In genomic region chr9:135701067-135701967, GRCh38 we compare ENCODE assay signal across 11 cellular contexts. TPM values are rescaled to one million over a fixed set of nuclear protein-coding genes. Genes with fewer than 3 reads are reported as not detected.
DNase-seq lines count a peak whose midpoint lies in the region; ATAC-seq and TF ChIP-seq lines count a peak whose summit lies in the region.
"Had no signal": no experiment of that assay in that cellular context is flagged by ENCODE, and none has a peak within 500 bp of the region (broad histone marks: within the 10 kb centered on the region; RNA-seq: fewer than 3 reads in every experiment).

No MANE protein-coding gene starts in this region.

- no peak overlapping the region for H3K9ac ChIP-seq in BLaER1
- H3K9ac ChIP-seq: KMS-11 had no signal

- H3K4me3 Mint-ChIP-seq in activated T-cell treated with anti-CD3 and anti-CD28 coated beads, Interleukin-2, amount 50 U/mL, for 72 hours: no peak overlapping the region
- no peak overlapping the region for H3K4me3 Mint-ChIP-seq in natural killer cell

- H3K27me3 ChIP-seq in BLaER1: no peaks in the 10 kb centered on the region

- H3K9me3 Mint-ChIP-seq in activated T-cell treated with anti-CD3 and anti-CD28 coated beads, Interleukin-2, amount 50 U/mL, for 72 hours: no peaks in the 10 kb centered on the region
- no peaks in the 10 kb centered on the region for H3K9me3 Mint-ChIP-seq in natural killer cell

- DNase-seq in HEK293T (ENCODE audit: extremely low spot score): peak; percentile 27
- DNase-seq in activated T-cell treated with anti-CD3 and anti-CD28 coated beads, Interleukin-2, amount 50 U/mL, for 72 hours: peak in 1 of 2 donors; percentile 13
- peak; percentile 22 for DNase-seq in natural killer cell
- DNase-seq in kidney glomerular epithelial cell (lab: John Stamatoyannopoulos, UW): no peak
- no peak for DNase-seq in pons (ENCODE audit: low spot score)
- no peak for DNase-seq in SHP77 treated with DMSO at 0.1 percent for 48 hours (lab: John Stamatoyannopoulos, UW)

- TF ChIP-seq CTCF in natural killer cell (IDR thresholded peaks at IDR 0.05): no peak

- H3K4me3 ChIP-seq in BLaER1: peak overlapping the region; percentile 57

- POLR2A ChIA-PET in HEK293T (lab: Yijun Ruan, JAX): no interaction called here

- H3K27ac ChIP-seq in BLaER1: no peak overlapping the region
- H3K27ac ChIP-seq: KMS-11 had no signal

- H3K4me1 Mint-ChIP-seq in activated T-cell treated with anti-CD3 and anti-CD28 coated beads, Interleukin-2, amount 50 U/mL, for 72 hours (ENCODE audit: low read depth): no peaks in the 10 kb centered on the region
- H3K4me1 Mint-ChIP-seq in natural killer cell: no peaks in the 10 kb centered on the region

- no peaks in the 10 kb centered on the region for H3K36me3 Mint-ChIP-seq in activated T-cell treated with anti-CD3 and anti-CD28 coated beads, Interleukin-2, amount 50 U/mL, for 72 hours (ENCODE audit: insufficient read depth in 2 of 2)
- H3K36me3 Mint-ChIP-seq in natural killer cell: no peaks in the 10 kb centered on the region

- H3K9me3 ChIP-seq in BLaER1: no peaks in the 10 kb centered on the region

- CTCF ChIA-PET in HEK293T (lab: Yijun Ruan, JAX): no interaction called here

- no peaks in the 10 kb centered on the region for H3K27me3 Mint-ChIP-seq in activated T-cell treated with anti-CD3 and anti-CD28 coated beads, Interleukin-2, amount 50 U/mL, for 72 hours (ENCODE audit: low read depth)
- peaks cover 0 to 5% of the 10 kb centered on the region in 2 donors for H3K27me3 Mint-ChIP-seq in natural killer cell (ENCODE audit: low read depth in 2 of 2)

- ATAC-seq in activated T-cell treated with anti-CD3 and anti-CD28 coated beads, Interleukin-2, amount 50 U/mL, for 72 hours (replicated peaks in 1 of 2): peak; percentile 37 to 44
- ATAC-seq in natural killer cell: peak; percentile 44 to 75 (median 62)
- no peak for ATAC-seq in GM19397 (IDR thresholded peaks at IDR 0.05; ENCODE audit: unreplicated experiment)

- H3K27ac Mint-ChIP-seq in activated T-cell treated with anti-CD3 and anti-CD28 coated beads, Interleukin-2, amount 50 U/mL, for 72 hours: no peak overlapping the region
- H3K27ac Mint-ChIP-seq in natural killer cell: no peak overlapping the region

- intact Hi-C loops in natural killer cell (cut with micrococcal nuclease): no loop called here

- peaks cover 13% of the 10 kb centered on the region; the same call in 1 of the 2 replicates for H3K4me1 ChIP-seq in BLaER1

- no peaks in the 10 kb centered on the region for H4K20me1 ChIP-seq in BLaER1

- H3K4me2 ChIP-seq in BLaER1: peak overlapping the region; percentile 88
- H3K4me2 ChIP-seq: KMS-11 had no signal

- no peaks in the 10 kb centered on the region for H3K36me3 ChIP-seq in BLaER1

TF ChIP-seq in HEK293T, 16 proteins besides CTCF, POLR2A, EP300 and RAD21:
- TF ChIP-seq ARNT (IDR thresholded peaks at IDR 0.05): no peak
- no peak for TF ChIP-seq BHLHE40 (IDR thresholded peaks at IDR 0.05; ENCODE audit: borderline replicate concordance)
- TF ChIP-seq TARDBP (IDR thresholded peaks at IDR 0.05): no peak
- no peak for TF ChIP-seq L3MBTL2 (conservative IDR thresholded peaks at IDR 0.05)
- TF ChIP-seq ZNF384 (IDR thresholded peaks at IDR 0.05): no peak
- no peak for TF ChIP-seq FOXM1 (IDR thresholded peaks at IDR 0.05; ENCODE audit: borderline replicate concordance)

RNA-seq across cellular contexts. Expression of gene KCNT1, which starts 0.7 kb away (rescaled TPM):
- total RNA-seq in activated T-cell treated with anti-CD3 and anti-CD28 coated beads, Interleukin-2, amount 50 U/mL, for 72 hours: not detected
- total RNA-seq in natural killer cell: 1 to 10 TPM in 1 of 3 donors, under 1 TPM in 2; 0.52 to 1.2 (median 0.88) TPM
- total RNA-seq: esophagus mucosa, lung microvascular endothelial cell had no signal

RNA-seq across cellular contexts. Expression of gene SOHLH1, which starts 2.0 kb away (rescaled TPM):
- not detected for total RNA-seq in activated T-cell treated with anti-CD3 and anti-CD28 coated beads, Interleukin-2, amount 50 U/mL, for 72 hours
- total RNA-seq in natural killer cell: not detected
- total RNA-seq: esophagus mucosa, lung microvascular endothelial cell had no signal

RNA-seq across cellular contexts. Expression of gene LCN9, which starts 38.2 kb away (rescaled TPM):
- not detected for total RNA-seq in activated T-cell treated with anti-CD3 and anti-CD28 coated beads, Interleukin-2, amount 50 U/mL, for 72 hours
- total RNA-seq in natural killer cell: not detected
- total RNA-seq: esophagus mucosa, lung microvascular endothelial cell had no signal

Comparison
In these comparisons a context has a peak if more than half of its experiments do, and no peak if none do; other contexts are left out.
1. DNase-seq: peak in HEK293T (single experiment) and natural killer cell (single experiment); none in kidney glomerular epithelial cell (single experiment), pons (single experiment) and SHP77 treated with DMSO at 0.1 percent for 48 hours (single experiment).